ENCODE assay signal across 8 cellular contexts in the genomic region with DNA sequence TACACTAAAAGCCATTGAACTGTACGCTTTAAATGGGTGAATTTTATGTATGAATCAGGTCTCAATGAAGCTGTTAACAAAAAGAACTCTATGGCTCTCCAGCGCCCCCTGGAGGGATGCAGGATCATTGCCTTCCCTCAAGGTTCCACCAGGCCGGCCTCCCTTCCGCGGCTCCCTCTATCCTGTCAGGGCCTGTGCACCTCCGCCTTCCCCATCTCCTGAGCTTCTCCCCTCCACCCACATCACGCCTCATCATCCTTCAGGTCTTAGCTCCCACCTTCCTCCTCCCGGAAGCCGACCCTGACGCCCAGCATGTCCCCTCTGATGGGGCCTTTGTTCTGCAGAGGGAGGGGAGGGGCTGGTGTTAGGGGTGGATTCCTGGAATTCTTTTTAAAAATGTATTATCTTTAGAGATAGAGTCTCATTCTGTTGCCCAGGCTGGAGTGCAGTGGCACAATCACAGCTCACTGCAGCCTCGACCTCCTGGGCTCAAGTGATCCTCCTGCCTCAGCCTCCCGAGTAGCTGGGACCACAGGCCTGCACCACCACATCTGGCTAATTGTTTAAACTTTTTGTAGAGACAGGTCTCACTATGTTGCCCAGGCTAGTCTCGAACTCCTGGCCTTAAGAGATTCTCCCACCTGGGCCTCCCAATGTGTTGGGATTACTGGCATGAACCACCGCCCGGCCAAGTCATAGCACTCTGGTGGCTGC. TPM values are rescaled to one million over a fixed set of nuclear protein-coding genes. Genes with fewer than 3 reads are reported as not detected.
DNase-seq lines count a peak whose midpoint lies in the region; ATAC-seq and TF ChIP-seq lines count a peak whose summit lies in the region.

No MANE protein-coding gene starts in this region.

- peaks cover 0 to 8% of the 10 kb centered on the region in 2 donors for H3K27me3 ChIP-seq in left lung

- H3K36me3 ChIP-seq in left lung: no peaks in the 10 kb centered on the region

- H3K4me3 Mint-ChIP-seq in activated CD4-positive, alpha-beta T cell treated with anti-CD3 and anti-CD28 coated beads for 36 hours: no peak overlapping the region

- intact Hi-C loops in activated CD4-positive, alpha-beta T cell treated with anti-CD3 and anti-CD28 coated beads for 36 hours (cut with DNase I, micrococcal nuclease): loop anchor here (1.0 to 5.0 kb wide), 3 partner anchors 35 to 109 kb away; no protein-coding TSS in a partner anchor
- intact Hi-C loops in left lung (cut with DNase I): loop anchor here in 1 of 2 donors (5.0 kb wide), 1 partner anchor 89 kb away; no protein-coding TSS in a partner anchor

- H3K27me3 Mint-ChIP-seq in activated CD4-positive, alpha-beta T cell treated with anti-CD3 and anti-CD28 coated beads for 36 hours: no peaks in the 10 kb centered on the region

- no peak overlapping the region for H3K27ac Mint-ChIP-seq in activated CD4-positive, alpha-beta T cell treated with anti-CD3 and anti-CD28 coated beads for 36 hours

- no peaks in the 10 kb centered on the region for H3K9me3 ChIP-seq in left lung

- no peaks in the 10 kb centered on the region for H3K4me1 Mint-ChIP-seq in activated CD4-positive, alpha-beta T cell treated with anti-CD3 and anti-CD28 coated beads for 36 hours

- TF ChIP-seq CTCF in GM13976 (IDR thresholded peaks at IDR 0.05; ENCODE audit: borderline replicate concordance, control extremely low read depth, extremely low read depth, insufficient read depth, missing control alignments) (peak; percentile 85), choroid plexus epithelial cell (conservative IDR thresholded peaks at IDR 0.05; ENCODE audit: low read depth, low read length) (peak; percentile 94), left lung (IDR thresholded peaks at IDR 0.05) (peak; percentile 93 to 96)

- CTCF ChIA-PET in activated CD4-positive, alpha-beta T cell treated with anti-CD3 and anti-CD28 coated beads for 36 hours (lab: Charles Lee): interaction anchor here (0.5 to 3.7 kb wide), 18 partner anchors 9 to 353 kb away, joined by 3 to 40 read pairs (median 4); partner anchors contain the start of genes DHX34 and NOP53

- DNase-seq in ACHN (peak; percentile 59), GM13976 (ENCODE audit: low spot score) (peak; percentile 85), NCI-H226 (peak; percentile 48), choroid plexus epithelial cell (ENCODE audit: low read depth) (peak; percentile 80), left lung (peak; percentile 84 to 93)
- DNase-seq in activated CD4-positive, alpha-beta T cell treated with anti-CD3 and anti-CD28 coated beads for 36 hours: peak; percentile 92
- DNase-seq in stimulated activated CD4-positive, alpha-beta T cell treated with anti-CD3 and anti-CD28 coated beads, TNF-alpha, amount 100 ng/mL, for 1 hour (ENCODE audit: low read depth in 3 of 3, low spot score in 1 of 3): peak; percentile 65 to 83 (median 66)

- in situ Hi-C loops in ACHN (cut with HindIII; ENCODE audit: low pct_ligation_motif_present, low pct_unique_long_range_greater_than_20kb, low sequenced_read_pairs): no loop called here
- in situ Hi-C loops in GM13976 (cut with MboI; ENCODE audit: low sequenced_read_pairs, unreplicated experiment): no loop called here

- H3K9me3 Mint-ChIP-seq in activated CD4-positive, alpha-beta T cell treated with anti-CD3 and anti-CD28 coated beads for 36 hours (ENCODE audit: low read depth): no peaks in the 10 kb centered on the region

- no peak overlapping the region for H3K27ac ChIP-seq in left lung

- ATAC-seq in activated CD4-positive, alpha-beta T cell treated with anti-CD3 and anti-CD28 coated beads for 36 hours: peak; percentile 95
- ATAC-seq in left lung: peak; percentile 87
- no peak for ATAC-seq in GM21576 (IDR thresholded peaks at IDR 0.05; ENCODE audit: unreplicated experiment)

- no peaks in the 10 kb centered on the region for H3K36me3 Mint-ChIP-seq in activated CD4-positive, alpha-beta T cell treated with anti-CD3 and anti-CD28 coated beads for 36 hours (ENCODE audit: low read depth)

- H3K4me3 ChIP-seq in choroid plexus epithelial cell (ENCODE audit: low read depth, low read length) (no peak overlapping the region), left lung (no peak overlapping the region)

- POLR2A ChIA-PET in activated CD4-positive, alpha-beta T cell treated with anti-CD3 and anti-CD28 coated beads for 36 hours (lab: Charles Lee): no interaction called here

- H3K4me1 ChIP-seq in left lung: peaks cover 0 to 46% of the 10 kb centered on the region in 2 donors

RNA-seq across cellular contexts. Expression of gene MEIS3, which starts 27.7 kb away (rescaled TPM):
- under 1 TPM in 1 of 2 experiments, not detected in 1; 0.28 TPM for total RNA-seq in activated CD4-positive, alpha-beta T cell treated with anti-CD3 and anti-CD28 coated beads for 36 hours
- 10 to 100 TPM in 1 of 2 donors, 1 to 10 TPM in 1; 6.7 to 11.8 TPM for total RNA-seq in left lung

RNA-seq across cellular contexts. Expression of gene DHX34, which starts 42.6 kb away (rescaled TPM):
- total RNA-seq in activated CD4-positive, alpha-beta T cell treated with anti-CD3 and anti-CD28 coated beads for 36 hours: 10 to 100 TPM; 15.4 to 17.9 TPM
- 10 to 100 TPM in 1 of 2 donors, 1 to 10 TPM in 1; 9.4 to 18.2 TPM for total RNA-seq in left lung

RNA-seq across cellular contexts. Expression of gene C5AR2, which starts 59.7 kb away (rescaled TPM):
- total RNA-seq in activated CD4-positive, alpha-beta T cell treated with anti-CD3 and anti-CD28 coated beads for 36 hours: not detected
- total RNA-seq in left lung: 10 to 100 TPM in 1 of 2 donors, 1 to 10 TPM in 1; 3.4 to 11.2 TPM

Comparison
In these comparisons a context has a peak if more than half of its experiments do, and no peak if none do; other contexts are left out.
1. RNA of gene MEIS3, which starts 27.7 kb away (total RNA-seq): 6.7 to 11.8 TPM in left lung; 0.28 TPM in activated CD4-positive, alpha-beta T cell treated with anti-CD3 and anti-CD28 coated beads for 36 hours; every median in the first group is over 4 times any median in the second.
2. RNA of gene C5AR2, which starts 59.7 kb away (total RNA-seq): 3.4 to 11.2 TPM in left lung; not detected in activated CD4-positive, alpha-beta T cell treated with anti-CD3 and anti-CD28 coated beads for 36 hours; every median in the first group is over 4 times any median in the second.
3. Peak in every context shown above with its lines, with median percentiles within 50 percentile points of each other: DNase-seq and CTCF ChIP-seq.